ENCODE assay signal across 11 cellular contexts in the genomic region with DNA sequence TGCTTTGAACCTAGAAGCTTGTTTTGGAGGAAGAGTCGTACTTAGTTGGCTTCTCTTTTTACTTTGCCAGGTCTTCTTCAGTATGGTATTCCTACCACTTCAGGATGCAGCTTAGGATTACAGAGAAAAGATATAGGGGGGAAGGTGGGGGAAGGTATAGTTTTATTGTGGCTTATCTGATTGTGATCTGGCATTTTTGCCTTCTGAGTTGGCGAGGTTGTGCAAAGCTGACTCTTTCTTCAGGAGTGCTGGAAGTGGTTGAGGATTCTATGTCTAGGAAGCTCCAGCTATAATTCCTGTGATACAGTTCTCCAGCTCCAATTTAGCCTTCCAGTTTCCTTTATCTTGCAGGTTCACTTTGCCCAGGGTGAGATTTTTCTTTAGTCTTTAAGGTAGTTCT. TPM values are rescaled to one million over a fixed set of nuclear protein-coding genes. Genes with fewer than 3 reads are reported as not detected.
DNase-seq lines count a peak whose midpoint lies in the region; ATAC-seq, FAIRE-seq and TF ChIP-seq lines count a peak whose summit lies in the region.
"Had no signal": no experiment of that assay in that cellular context is flagged by ENCODE, and none has a peak within 500 bp of the region (broad histone marks: within the 10 kb centered on the region; RNA-seq: fewer than 3 reads in every experiment).

No MANE protein-coding gene starts in this region.

- peaks cover 94% of the 10 kb centered on the region for H3K79me2 ChIP-seq in keratinocyte (ENCODE audit: control insufficient read depth, insufficient read depth, low read length)

- H3K27ac ChIP-seq in HEK293 (ENCODE audit: extremely low read depth, low read depth, low read length) = no peak overlapping the region
- H3K27ac ChIP-seq in keratinocyte (ENCODE audit: control insufficient read depth, insufficient read depth, low read length) = peak overlapping the region; percentile 43
- H3K27ac ChIP-seq in ovary = no peak overlapping the region

- H3K4me3 ChIP-seq in HEK293 (ENCODE audit: low read depth, low read length) (no peak overlapping the region), keratinocyte (ENCODE audit: control insufficient read depth in 2 of 3, extremely low read depth in 1 of 3, insufficient read depth in 2 of 3, low read depth in 1 of 3, low read length in 3 of 3) (peak overlapping the region in 2 of 3 experiments; percentile 29 to 34), ovary (no peak overlapping the region)

- H3K4me1 ChIP-seq in HEK293 (ENCODE audit: control insufficient read depth, insufficient read depth, low read length) = peaks cover 2% of the 10 kb centered on the region
- H3K4me1 ChIP-seq in keratinocyte (ENCODE audit: control insufficient read depth, extremely low read depth, insufficient read depth, low read length) = peaks cover 18% of the 10 kb centered on the region
- peaks cover 5% of the 10 kb centered on the region for H3K4me1 ChIP-seq in ovary (ENCODE audit: insufficient read depth)

- H3K9me3 Mint-ChIP-seq in CD14-positive monocyte = no peaks in the 10 kb centered on the region
- no peaks in the 10 kb centered on the region for H3K9me3 Mint-ChIP-seq in activated CD8-positive, alpha-beta T cell treated with anti-CD3 and anti-CD28 coated beads, Interleukin-2, amount 10 ng/mL, durations not matched to agents 7 days and 5 days (ENCODE audit: insufficient read depth)

- no peaks in the 10 kb centered on the region for H3K27me3 Mint-ChIP-seq in CD14-positive monocyte (ENCODE audit: low read depth in 3 of 3)
- H3K27me3 Mint-ChIP-seq in activated CD8-positive, alpha-beta T cell treated with anti-CD3 and anti-CD28 coated beads, Interleukin-2, amount 10 ng/mL, durations not matched to agents 7 days and 5 days (ENCODE audit: low read depth) = no peaks in the 10 kb centered on the region

- WGBS in ovary, 3 donors = 78 to 83% (median 81%) methylated on average over 2 of the region's 2 CpGs

- H4K20me1 ChIP-seq in keratinocyte (ENCODE audit: control insufficient read depth, extremely low read depth, insufficient read depth, low read length) = no peaks in the 10 kb centered on the region

- ATAC-seq in activated CD8-positive, alpha-beta T cell treated with anti-CD3 and anti-CD28 coated beads, Interleukin-2, amount 10 ng/mL, durations not matched to agents 7 days and 5 days = no peak
- ATAC-seq in HG02759 (IDR thresholded peaks at IDR 0.05; ENCODE audit: unreplicated experiment) = no peak
- no peak for ATAC-seq in GM18873 (IDR thresholded peaks at IDR 0.05; ENCODE audit: low FRiP score, unreplicated experiment)

- H3K9me3 ChIP-seq in HEK293 (ENCODE audit: control insufficient read depth, insufficient read depth, low read depth, low read length) (no peaks in the 10 kb centered on the region), keratinocyte (ENCODE audit: control insufficient read depth, low read depth, low read length) (no peaks in the 10 kb centered on the region), ovary (no peaks in the 10 kb centered on the region)

- peak overlapping the region; percentile 9 for H3K9ac ChIP-seq in keratinocyte (ENCODE audit: control insufficient read depth, extremely low read depth, insufficient read depth, low read length)

- H3K36me3 ChIP-seq in HEK293 (ENCODE audit: control insufficient read depth in 2 of 2, insufficient read depth in 1 of 2, low read length in 2 of 2) (no peaks in the 10 kb centered on the region; a peak in 1 of 3 replicates), keratinocyte (ENCODE audit: control insufficient read depth in 2 of 2, extremely low read depth in 1 of 2, insufficient read depth in 2 of 2, low read length in 2 of 2) (peaks cover 0 to 1% of the 10 kb centered on the region in 2 experiments), ovary (no peaks in the 10 kb centered on the region)

- peaks cover 12 to 13% of the 10 kb centered on the region in 2 donors for H3K36me3 Mint-ChIP-seq in CD14-positive monocyte
- H3K36me3 Mint-ChIP-seq in activated CD8-positive, alpha-beta T cell treated with anti-CD3 and anti-CD28 coated beads, Interleukin-2, amount 10 ng/mL, durations not matched to agents 7 days and 5 days (ENCODE audit: low read depth) = peaks cover 51% of the 10 kb centered on the region

- dilution Hi-C loops in keratinocyte (cut with MboI; ENCODE audit: extremely low pct_ligation_motif_present, low sequenced_read_pairs) = no loop called here

- TF ChIP-seq EP300 in ovary (IDR thresholded peaks at IDR 0.05) = no peak

- no peak for TF ChIP-seq POLR2A in ovary (IDR thresholded peaks at IDR 0.05)

- H3K9me1 ChIP-seq in keratinocyte (ENCODE audit: control insufficient read depth, extremely low read depth, insufficient read depth, low read length) = no peaks in the 10 kb centered on the region

- no peak overlapping the region for H2AFZ ChIP-seq in keratinocyte (ENCODE audit: control insufficient read depth, low read length)

- H3K4me2 ChIP-seq in keratinocyte (ENCODE audit: control insufficient read depth, extremely low read depth, insufficient read depth, low read depth, low read length) = peak overlapping the region; percentile 72

- peak overlapping the region in 5 of 7 donors; percentile 4 to 83 (median 60) for H3K27ac Mint-ChIP-seq in CD14-positive monocyte
- peak overlapping the region; percentile 80 for H3K27ac Mint-ChIP-seq in activated CD8-positive, alpha-beta T cell treated with anti-CD3 and anti-CD28 coated beads, Interleukin-2, amount 10 ng/mL, durations not matched to agents 7 days and 5 days

- TF ChIP-seq CTCF in CD14-positive monocyte (IDR thresholded peaks at IDR 0.05) = no peak
- TF ChIP-seq CTCF in HEK293 (tag by site-specific recombination; IDR thresholded peaks at IDR 0.05) = no peak
- no peak for TF ChIP-seq CTCF in keratinocyte (optimal IDR thresholded peaks at IDR 0.05 in 1 of 3, IDR thresholded peaks at IDR 0.05 in 1 of 3, conservative IDR thresholded peaks at IDR 0.05 in 1 of 3; ENCODE audit: extremely low read depth in 1 of 3, insufficient read depth in 2 of 3, low read length in 3 of 3)
- no peak for TF ChIP-seq CTCF in ovary (IDR thresholded peaks at IDR 0.05)

- no peak for DNase-seq in CD14-positive monocyte (ENCODE audit: low spot score)
- no peak for DNase-seq in activated CD8-positive, alpha-beta T cell treated with anti-CD3 and anti-CD28 coated beads, Interleukin-2, amount 10 ng/mL, durations not matched to agents 7 days and 5 days
- no peak for DNase-seq in keratinocyte (ENCODE audit: low read depth, low spot score)
- no peak for DNase-seq in ovary
- DNase-seq in NCI-H524 treated with DMSO at 0.1 percent for 48 hours (lab: John Stamatoyannopoulos, UW) = no peak
- DNase-seq: amniotic stem cell; small intestine; stimulated activated naive CD4-positive, alpha-beta T cell treated with Interleukin-2 at 50 U/mL for 16 hours had no signal

- POLR2A ChIA-PET in HEK293 (lab: Yijun Ruan, JAX) = no interaction called here
- POLR2A ChIA-PET in activated CD8-positive, alpha-beta T cell treated with anti-CD3 and anti-CD28 coated beads, Interleukin-2, amount 10 ng/mL, durations not matched to agents 7 days and 5 days (lab: Charles Lee) = interaction anchor here (0.8 to 3.7 kb wide), 10 partner anchors 10 to 113 kb away, joined by 3 to 16 read pairs (median 6); a partner anchor contains a TSS

- CTCF ChIA-PET in HEK293 (lab: Yijun Ruan, JAX) = interaction anchor here (0.6 to 1.3 kb wide), 2 partner anchors 41 to 111 kb away, joined by 3 to 6 read pairs; no protein-coding TSS in a partner anchor
- CTCF ChIA-PET in activated CD8-positive, alpha-beta T cell treated with anti-CD3 and anti-CD28 coated beads, Interleukin-2, amount 10 ng/mL, durations not matched to agents 7 days and 5 days (lab: Charles Lee) = interaction anchor here (0.8 to 2.6 kb wide), 7 partner anchors 10 to 113 kb away, joined by 3 to 7 read pairs (median 4); a partner anchor contains a TSS

- H3K4me3 Mint-ChIP-seq in CD14-positive monocyte = no peak overlapping the region
- peak overlapping the region; percentile 73 for H3K4me3 Mint-ChIP-seq in activated CD8-positive, alpha-beta T cell treated with anti-CD3 and anti-CD28 coated beads, Interleukin-2, amount 10 ng/mL, durations not matched to agents 7 days and 5 days

- intact Hi-C loops in CD14-positive monocyte (cut with micrococcal nuclease) = loop anchor here in 1 of 2 donors (10.0 kb wide), 2 partner anchors 46 to 114 kb away; no protein-coding TSS in a partner anchor
- intact Hi-C loops in ovary (cut with DNase I) = no loop called here

- H3K27me3 ChIP-seq in keratinocyte (ENCODE audit: control insufficient read depth, extremely low read depth, insufficient read depth, low read length) = no peaks in the 10 kb centered on the region
- no peaks in the 10 kb centered on the region for H3K27me3 ChIP-seq in ovary

- peaks cover 67% of the 10 kb centered on the region for H3K4me1 Mint-ChIP-seq in CD14-positive monocyte
- peaks cover 74% of the 10 kb centered on the region for H3K4me1 Mint-ChIP-seq in activated CD8-positive, alpha-beta T cell treated with anti-CD3 and anti-CD28 coated beads, Interleukin-2, amount 10 ng/mL, durations not matched to agents 7 days and 5 days (ENCODE audit: low read depth)

- peak; percentile 84 for FAIRE-seq in keratinocyte (lab: Jason Lieb, UNC)
- FAIRE-seq: small intestine had no signal

TF ChIP-seq in HEK293, 187 proteins besides CTCF, POLR2A, EP300 and RAD21 (continues in another document):
- TF ChIP-seq ZNF610 (tag by site-specific recombination; IDR thresholded peaks at IDR 0.05; ENCODE audit: borderline replicate concordance) (no peak), WT1 (tag by site-specific recombination; IDR thresholded peaks at IDR 0.05) (no peak)

RNA-seq across cellular contexts. Expression of a gene that starts 7.0 kb away (rescaled TPM):
- polyA plus RNA-seq in CD14-positive monocyte = 100 to 1,000 TPM in 1 of 2 donors, 10 to 100 TPM in 1; 92.6 to 135 TPM
- total RNA-seq in activated CD8-positive, alpha-beta T cell treated with anti-CD3 and anti-CD28 coated beads, Interleukin-2, amount 10 ng/mL, durations not matched to agents 7 days and 5 days = 100 to 1,000 TPM; 115 to 126 TPM
- 18.9 to 32.5 TPM (median 26.6 TPM) in 3 replicates for polyA plus RNA-seq in keratinocyte
- polyA plus RNA-seq in keratinocyte (2011; ENCODE audit: low read depth) = 24.6 TPM
- 18.5 and 31.2 TPM in 2 replicates for polyA plus RNA-seq in keratinocyte (2011; cell fraction: cytosol; rRNA removed)
- polyA plus RNA-seq in keratinocyte (2011; cell fraction: nucleus; rRNA removed) = 13.8 and 18.6 TPM in 2 replicates
- 16.2 and 23.0 TPM in 2 replicates for polyA plus RNA-seq in keratinocyte (2012; ENCODE audit: low replicate concordance)
- polyA minus RNA-seq in keratinocyte = 8.4 to 38.7 TPM (median 18.1 TPM) in 3 replicates
- polyA minus RNA-seq in keratinocyte (2011; cell fraction: cytosol; rRNA and poly(A)+ RNA removed) = 29.9 TPM
- polyA minus RNA-seq in keratinocyte (2011; cell fraction: nucleus; rRNA and poly(A)+ RNA removed) = 14.4 and 25.3 TPM in 2 replicates
- total RNA-seq in ovary = 10 to 100 TPM; 18.0 to 37.6 (median 23.7) TPM
- 10 to 100 TPM; 22.0 to 26.8 TPM for polyA plus RNA-seq in ovary

Comparison
In these comparisons a context has a peak if more than half of its experiments do, and no peak if none do; other contexts are left out.
1. H3K4me3 ChIP-seq: peak in keratinocyte (2 of 3); none in HEK293 (single experiment) and ovary (single experiment).